ENCODE assay signal across 23 cellular contexts in the genomic region with DNA sequence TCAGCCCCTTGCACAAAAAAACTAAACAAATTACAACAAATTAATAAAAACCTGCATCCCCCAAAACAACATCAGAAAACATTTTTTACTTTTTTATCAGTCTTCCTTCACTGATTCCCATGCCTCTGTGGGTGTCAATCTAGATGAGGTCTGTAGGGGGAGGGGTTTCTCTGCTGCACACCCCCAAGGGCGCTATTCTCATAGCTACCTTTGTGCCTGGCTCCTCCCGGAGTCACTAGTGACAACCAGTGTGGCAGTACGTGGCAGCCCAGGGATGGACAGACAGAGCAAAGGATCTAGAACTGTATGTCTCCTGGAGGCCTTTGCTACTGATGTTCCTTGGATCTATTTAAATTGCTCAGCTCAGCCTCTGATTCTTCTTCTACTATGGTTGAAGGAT.
"Had no signal": no experiment of that assay in that cellular context is flagged by ENCODE, and none has a peak within 500 bp of the region (broad histone marks: within the 10 kb centered on the region; RNA-seq: fewer than 3 reads in every experiment).

No MANE protein-coding gene starts in this region.

- H3K9ac ChIP-seq: SK-N-SH had no signal

- H3K4me2 ChIP-seq: SK-N-SH had no signal

- H3K36me3 Mint-ChIP-seq: IgD-negative memory B cell had no signal

- DNase-seq: KBM-7, MV-4-11, NCI-H1048, NCI-H1105, NCI-H1417, NCI-H1436 treated with DMSO at 0.1 percent for 48 hours, NCI-H1694, NCI-H187 treated with DMSO at 0.1 percent for 48 hours, NCI-H2029 treated with DMSO at 0.1 percent for 48 hours, NCI-H2107, NCI-H2171, NCI-H226, NCI-H446, NCI-H510A, NCI-H524 treated with DMSO at 0.1 percent for 48 hours, NCI-H69, NCI-H774, SHP77, SK-N-SH, SW 1271 had no signal

- H3K27ac ChIP-seq: HL-60, RWPE1 had no signal

- H3K9me3 Mint-ChIP-seq: IgD-negative memory B cell had no signal

- H3K27ac Mint-ChIP-seq: IgD-negative memory B cell had no signal

- H3K9me3 ChIP-seq: SK-N-SH had no signal
